In genomic region chr10:114655671-114656070, GRCh38 we compare ENCODE assay signal across 23 cellular contexts. TPM values are rescaled to one million over a fixed set of nuclear protein-coding genes. Genes with fewer than 3 reads are reported as not detected.
A peak's percentile ranks its signal among the peaks of the same experiment; 100 is the strongest.
DNase-seq lines count a peak whose midpoint lies in the region; ATAC-seq and TF ChIP-seq lines count a peak whose summit lies in the region.
"Had no signal": no experiment of that assay in that cellular context is flagged by ENCODE, and none has a peak within 500 bp of the region (broad histone marks: within the 10 kb centered on the region; RNA-seq: fewer than 3 reads in every experiment).

No MANE protein-coding gene starts in this region.

- no peak for TF ChIP-seq RAD21 in SK-N-SH (IDR thresholded peaks at IDR 0.05; ENCODE audit: low read length)

- no peaks in the 10 kb centered on the region for H3K9me3 ChIP-seq in SK-N-SH
- H3K9me3 ChIP-seq in heart right ventricle: no peaks in the 10 kb centered on the region
- no peaks in the 10 kb centered on the region for H3K9me3 ChIP-seq in smooth muscle cell (replicated peaks; ENCODE audit: low read depth)
- no peaks in the 10 kb centered on the region for H3K9me3 ChIP-seq in vagina
- H3K9me3 ChIP-seq: SJSA1 had no signal

- intact Hi-C loops in heart right ventricle (cut with DNase I) (loop anchor here in 1 of 10 donors (2.0 kb wide), 1 partner anchor 29 kb away; no protein-coding TSS in a partner anchor), vagina (cut with DNase I) (no loop called here)

- no peak overlapping the region for H3K27ac ChIP-seq in SK-N-SH (ENCODE audit: low read depth in 2 of 2, low read length in 1 of 2)
- H3K27ac ChIP-seq in heart right ventricle: peak overlapping the region; percentile 28 to 92 (median 77)
- no peak overlapping the region for H3K27ac ChIP-seq in smooth muscle cell (ENCODE audit: low read depth)
- no peak overlapping the region for H3K27ac ChIP-seq in vagina
- H3K27ac ChIP-seq: GM23248, HL-60, SJSA1 had no signal

- H3F3A ChIP-seq in SK-N-SH (replicated peaks; ENCODE audit: insufficient read depth) (no peaks in the 10 kb centered on the region), smooth muscle cell (ENCODE audit: low read depth) (no peaks in the 10 kb centered on the region)

- TF ChIP-seq CTCF in SK-N-SH (IDR thresholded peaks at IDR 0.05) (no peak), heart right ventricle (IDR thresholded peaks at IDR 0.05) (no peak), smooth muscle cell (IDR thresholded peaks at IDR 0.05; ENCODE audit: borderline replicate concordance, insufficient read depth, poor library complexity, severe bottlenecking) (no peak), vagina (IDR thresholded peaks at IDR 0.05) (no peak)

- WGBS in SK-N-SH (ENCODE audit: low lambda C conversion rate): 95% methylated on average over 7 of the region's 7 CpGs
- WGBS in heart right ventricle, 2 donors: 34 to 51% methylated on average over 7 of the region's 7 CpGs
- WGBS in smooth muscle cell (ENCODE audit: low lambda C conversion rate): 60% methylated on average over 7 of the region's 7 CpGs

- no peaks in the 10 kb centered on the region for H3K9me2 ChIP-seq in SK-N-SH

- ATAC-seq in heart right ventricle (peak in 1 of 8 donors; percentile 51), GM19035 (IDR thresholded peaks at IDR 0.05; ENCODE audit: unreplicated experiment) (no peak)
- ATAC-seq: GM12878, HepG2, K562 had no signal

- TF ChIP-seq EP300 in SK-N-SH (IDR thresholded peaks at IDR 0.05; ENCODE audit: borderline replicate concordance in 1 of 2, low read depth in 1 of 2, low read length in 1 of 2): no peak

- H3K4me2 ChIP-seq in SK-N-SH: 0 out of 2 replicates have a peak overlapping the region, but pooled peaks have one; percentile 38
- peak overlapping the region; percentile 2 for H3K4me2 ChIP-seq in smooth muscle cell

- H3K4me3 ChIP-seq in SK-N-SH (ENCODE audit: low read depth in 2 of 2, low read length in 1 of 2): no peak overlapping the region
- no peak overlapping the region for H3K4me3 ChIP-seq in heart right ventricle
- H3K4me3 ChIP-seq in smooth muscle cell: no peak overlapping the region
- no peak overlapping the region for H3K4me3 ChIP-seq in vagina
- H3K4me3 ChIP-seq: GM12878, GM23248, K562, SJSA1 had no signal

- no peaks in the 10 kb centered on the region for H3K79me2 ChIP-seq in SK-N-SH (ENCODE audit: insufficient read depth)
- H3K79me2 ChIP-seq in smooth muscle cell (ENCODE audit: low read depth): no peaks in the 10 kb centered on the region

- H4K20me1 ChIP-seq in SK-N-SH (ENCODE audit: insufficient read depth) (no peaks in the 10 kb centered on the region), smooth muscle cell (ENCODE audit: low read depth) (no peaks in the 10 kb centered on the region)

- no peaks in the 10 kb centered on the region for H3K36me3 ChIP-seq in SK-N-SH (replicated peaks in 1 of 2; ENCODE audit: control insufficient read depth in 1 of 2, insufficient read depth in 2 of 2, low read length in 1 of 2)
- no peaks in the 10 kb centered on the region for H3K36me3 ChIP-seq in heart right ventricle
- no peaks in the 10 kb centered on the region for H3K36me3 ChIP-seq in smooth muscle cell (ENCODE audit: low read depth)
- H3K36me3 ChIP-seq in vagina: no peaks in the 10 kb centered on the region
- H3K36me3 ChIP-seq: SJSA1 had no signal

- H3K27me3 ChIP-seq in SK-N-SH (ENCODE audit: insufficient read depth): no peaks in the 10 kb centered on the region
- no peaks in the 10 kb centered on the region for H3K27me3 ChIP-seq in heart right ventricle
- H3K27me3 ChIP-seq in smooth muscle cell (ENCODE audit: low read depth): peaks cover 42% of the 10 kb centered on the region
- no peaks in the 10 kb centered on the region for H3K27me3 ChIP-seq in vagina
- H3K27me3 ChIP-seq: SJSA1 had no signal

- H3K9ac ChIP-seq in SK-N-SH (no peak overlapping the region), smooth muscle cell (ENCODE audit: low read depth) (no peak overlapping the region)
- H3K9ac ChIP-seq: GM23248 had no signal

- 0 out of 4 replicates have a peak, but pooled peaks cover 0 to 12% of the 10 kb centered on the region in 2 experiments for H3K4me1 ChIP-seq in SK-N-SH (ENCODE audit: control insufficient read depth in 1 of 2, insufficient read depth in 2 of 2, low read depth in 1 of 2, low read length in 1 of 2)
- H3K4me1 ChIP-seq in heart right ventricle: peaks cover 35 to 99% (median 83%) of the 10 kb centered on the region in 9 donors
- H3K4me1 ChIP-seq in smooth muscle cell (ENCODE audit: low read depth): peaks cover 5% of the 10 kb centered on the region
- H3K4me1 ChIP-seq in vagina: no peaks in the 10 kb centered on the region

- CTCF ChIA-PET in SK-N-SH (lab: Yijun Ruan, JAX): interaction anchor here (0.9 kb wide), 1 partner anchor 28 kb away, joined by 3 read pairs; no protein-coding TSS in a partner anchor

- POLR2A ChIA-PET in SK-N-SH (lab: Yijun Ruan, JAX): no interaction called here

- DNase-seq in SK-N-SH (no peak), heart right ventricle (no peak), islet precursor cell (peak; percentile 76), smooth muscle cell (lab: John Stamatoyannopoulos, UW; ENCODE audit: unreplicated experiment) (no peak), activated gamma-delta T cell (lab: John Stamatoyannopoulos, UW) (no peak), vagina (ENCODE audit: extremely low spot score in 2 of 2) (no peak)
- DNase-seq: CD4-positive, CD25-positive, alpha-beta regulatory T cell; DMS79; GM23248; H9; HFFc6; MM.1S; NCI-H1092; NCI-H1436; NCI-H1930; NCI-H2227 treated with DMSO at 0.1 percent for 48 hours; NCI-H510A had no signal

- H2AFZ ChIP-seq in SK-N-SH (ENCODE audit: low read depth) (no peak overlapping the region), smooth muscle cell (ENCODE audit: low read depth) (no peak overlapping the region)
- H2AFZ ChIP-seq: GM23248 had no signal

- TF ChIP-seq POLR2A in vagina (IDR thresholded peaks at IDR 0.05): no peak

TF ChIP-seq in SK-N-SH, 30 proteins besides CTCF, POLR2A, EP300 and RAD21:
- no peak for TF ChIP-seq ZBTB33 (IDR thresholded peaks at IDR 0.05; ENCODE audit: borderline replicate concordance, low read depth)
- TF ChIP-seq MXI1 (IDR thresholded peaks at IDR 0.05; ENCODE audit: low read depth, low read length): no peak
- no peak for TF ChIP-seq RFX5 (IDR thresholded peaks at IDR 0.05; ENCODE audit: low read length)
- no peak for TF ChIP-seq MAX (IDR thresholded peaks at IDR 0.05; ENCODE audit: low read depth)
- no peak for TF ChIP-seq EZH2phosphoT487 (IDR thresholded peaks at IDR 0.05; ENCODE audit: borderline replicate concordance, low read depth)
- no peak for TF ChIP-seq RXRA (IDR thresholded peaks at IDR 0.05; ENCODE audit: borderline replicate concordance, low read depth)
- TF ChIP-seq NRF1 (IDR thresholded peaks at IDR 0.05; ENCODE audit: low read depth, low read length): no peak
- no peak for TF ChIP-seq ELF1 (IDR thresholded peaks at IDR 0.05)
- TF ChIP-seq NFIC (IDR thresholded peaks at IDR 0.05; ENCODE audit: borderline replicate concordance): no peak
- TF ChIP-seq IRF3 (IDR thresholded peaks at IDR 0.05; ENCODE audit: low read depth, low read length): no peak
TF ChIP-seq in SK-N-SH: peak in this region for 0.

RNA-seq across cellular contexts. Expression of gene ABLIM1, which starts 2.4 kb away (rescaled TPM):
- 16.1 and 24.9 TPM in 2 replicates for polyA plus RNA-seq in SK-N-SH (2012; rRNA removed)
- polyA plus RNA-seq in SK-N-SH (2012; cell fraction: cytosol; rRNA removed): 13.0 and 19.7 TPM in 2 replicates
- 21.3 and 27.5 TPM in 2 replicates for polyA plus RNA-seq in SK-N-SH (2012; cell fraction: nucleus; rRNA removed)
- 100 to 1,000 TPM; 522 to 816 (median 606) TPM for total RNA-seq in heart right ventricle
- 100 to 1,000 TPM; 119 to 363 TPM for polyA plus RNA-seq in heart right ventricle
- 8.9 and 17.6 TPM in 2 replicates for total RNA-seq in smooth muscle cell
- 1.6 and 3.4 TPM in 2 replicates for polyA plus RNA-seq in smooth muscle cell
- total RNA-seq in vagina: 176 TPM

Comparison
In these comparisons a context has a peak if more than half of its experiments do, and no peak if none do; other contexts are left out.
1. H3K27ac ChIP-seq: peak in heart right ventricle (10 of 10); none in SK-N-SH (0 of 2), smooth muscle cell (single experiment) and vagina (single experiment).